In the genomic region with DNA sequence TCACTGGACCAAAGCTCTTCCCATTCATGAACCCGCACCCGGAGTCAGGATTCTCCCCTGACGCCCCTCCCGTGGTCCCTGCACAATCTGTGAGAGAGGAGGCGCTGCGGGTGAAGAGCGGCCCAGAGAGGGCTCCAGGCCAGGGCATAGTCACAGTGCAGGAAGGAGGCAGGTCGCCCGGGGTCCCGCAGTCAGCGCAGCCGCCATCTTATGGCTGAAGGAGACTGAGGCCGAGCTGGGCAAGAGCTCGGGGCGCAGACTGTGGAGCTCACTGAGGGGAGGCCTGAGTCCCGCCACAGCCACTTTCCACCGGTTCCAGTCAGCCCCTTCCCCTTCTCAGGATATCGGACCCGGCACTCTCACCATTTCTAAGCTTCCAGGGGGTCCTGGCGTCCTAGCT, we compare ENCODE assay signal across 21 cellular contexts. TPM values are rescaled to one million over a fixed set of nuclear protein-coding genes. Genes with fewer than 3 reads are reported as not detected.
DNase-seq lines count a peak whose midpoint lies in the region; ATAC-seq, FAIRE-seq and TF ChIP-seq lines count a peak whose summit lies in the region.
"Had no signal": no experiment of that assay in that cellular context is flagged by ENCODE, and none has a peak within 500 bp of the region (broad histone marks: within the 10 kb centered on the region; RNA-seq: fewer than 3 reads in every experiment).

No MANE protein-coding gene starts in this region.

- FAIRE-seq in RCC 7860 (lab: Jason Lieb, UNC) = no peak
- FAIRE-seq: bronchial epithelial cell had no signal

- peaks cover 4% of the 10 kb centered on the region for H3K36me3 ChIP-seq in NT2/D1 (ENCODE audit: insufficient read depth, insufficient read length, low read length)
- H3K36me3 ChIP-seq in heart left ventricle = no peaks in the 10 kb centered on the region
- no peaks in the 10 kb centered on the region for H3K36me3 ChIP-seq in thoracic aorta

- no peaks in the 10 kb centered on the region for H3K4me1 ChIP-seq in NT2/D1 (ENCODE audit: insufficient read depth, insufficient read length)
- no peaks in the 10 kb centered on the region for H3K4me1 ChIP-seq in heart left ventricle
- no peaks in the 10 kb centered on the region for H3K4me1 ChIP-seq in thoracic aorta (ENCODE audit: control insufficient read depth in 1 of 2, low read depth in 2 of 2)

- ATAC-seq in heart left ventricle (peak in 3 of 4 donors; percentile 46 to 68 (median 51)), omental fat pad (ENCODE audit: low FRiP score) (peak; percentile 37), thoracic aorta (ENCODE audit: insufficient number of reproducible peaks, low FRiP score, low read depth) (no peak), GM18873 (IDR thresholded peaks at IDR 0.05; ENCODE audit: low FRiP score, unreplicated experiment) (no peak), GM18502 (IDR thresholded peaks at IDR 0.05; ENCODE audit: poor library complexity, unreplicated experiment) (no peak)
- ATAC-seq: CD8-positive, alpha-beta T cell had no signal

- no peak for TF ChIP-seq CTCF in heart left ventricle (IDR thresholded peaks at IDR 0.05)
- no peak for TF ChIP-seq CTCF in omental fat pad (IDR thresholded peaks at IDR 0.05)
- TF ChIP-seq CTCF in thoracic aorta (IDR thresholded peaks at IDR 0.05) = no peak

- peak overlapping the region in 2 of 12 donors; percentile 7 to 34 for H3K27ac ChIP-seq in heart left ventricle
- H3K27ac ChIP-seq in thoracic aorta = peak overlapping the region in 1 of 2 donors; percentile 26

- DNase-seq in NT2/D1 (ENCODE audit: low read depth, low spot score) = no peak
- peak in 1 of 5 donors; percentile 35 for DNase-seq in heart left ventricle
- no peak for DNase-seq in omental fat pad (ENCODE audit: low spot score)
- no peak for DNase-seq in thoracic aorta (ENCODE audit: low spot score)
- DNase-seq in RCC 7860 (ENCODE audit: low spot score) = no peak
- DNase-seq in COR-L47 (lab: John Stamatoyannopoulos, UW) = no peak
- DNase-seq: CD8-positive, alpha-beta T cell; effector CD4-positive, alpha-beta T cell; islet precursor cell; NCI-H1092 treated with DMSO at 0.1 percent for 48 hours; NCI-H2081 treated with DMSO at 0.1 percent for 48 hours; NCI-H524; SIG-M5; stimulated activated CD4-positive, alpha-beta T cell treated with anti-CD3 and anti-CD28 coated beads, Interleukin-4, amount 100 ng/mL, for 1 hour had no signal

- intact Hi-C loops in heart left ventricle (cut with DNase I) = no loop called here

- H3K9ac ChIP-seq in NT2/D1 (ENCODE audit: insufficient read length, low read depth) = peak overlapping the region; percentile 58

- H3K9me3 ChIP-seq in NT2/D1 (ENCODE audit: insufficient read depth, low read length) (no peaks in the 10 kb centered on the region), heart left ventricle (peaks cover 0 to 4% (median 0%) of the 10 kb centered on the region in 12 donors), thoracic aorta (no peaks in the 10 kb centered on the region)

- TF ChIP-seq POLR2A in heart left ventricle (IDR thresholded peaks at IDR 0.05) = no peak

- peak overlapping the region; percentile 60 for H3K4me3 ChIP-seq in NT2/D1 (ENCODE audit: insufficient read length, low read depth)
- peak overlapping the region; percentile 5 to 68 (median 58) for H3K4me3 ChIP-seq in heart left ventricle
- H3K4me3 ChIP-seq in thoracic aorta = peak overlapping the region; percentile 66

- no peaks in the 10 kb centered on the region for H3K27me3 ChIP-seq in NT2/D1 (ENCODE audit: insufficient read depth, insufficient read length)
- H3K27me3 ChIP-seq in heart left ventricle = no peaks in the 10 kb centered on the region
- no peaks in the 10 kb centered on the region for H3K27me3 ChIP-seq in thoracic aorta (replicated peaks; ENCODE audit: insufficient read depth)

- WGBS in heart left ventricle, 4 donors = 3 to 10% (median 5%) methylated on average over 18 to 20 of the region's 20 CpGs

RNA-seq across cellular contexts. Expression of a gene that starts 0.3 kb away (rescaled TPM):
- total RNA-seq in heart left ventricle = under 1 TPM; 0.06 to 0.20 (median 0.10) TPM
- polyA plus RNA-seq in heart left ventricle = under 1 TPM; 0.04 to 0.07 TPM
- total RNA-seq in omental fat pad = under 1 TPM in 2 of 4 donors, not detected in 2; 0.09 to 0.47 TPM
- under 1 TPM in 1 of 2 donors, not detected in 1; 0.41 TPM for total RNA-seq in thoracic aorta
- total RNA-seq: activated CD8-positive, alpha-beta memory T cell treated with anti-CD3 and anti-CD28 coated beads for 36 hours; activated T-helper 1 cell treated with anti-CD3 and anti-CD28 coated beads, Interleukin-12 subunit alpha, Interleukin-12 subunit beta, Interleukin-2, Interleukin-4 antibody, amounts not matched to agents 30 ng/mL and 10 ng/mL and 1 ng/mL, durations not matched to agents 14 hours and 24 hours and 36 hours; bronchial epithelial cell; CD8-positive, alpha-beta T cell had no signal
- polyA plus RNA-seq: fibroblast of lung had no signal

RNA-seq across cellular contexts. Expression of a gene that starts 48.4 kb away (rescaled TPM):
- total RNA-seq in heart left ventricle (not detected), omental fat pad (not detected), thoracic aorta (not detected)
- polyA plus RNA-seq in heart left ventricle = not detected
- total RNA-seq: activated CD8-positive, alpha-beta memory T cell treated with anti-CD3 and anti-CD28 coated beads for 36 hours; activated T-helper 1 cell treated with anti-CD3 and anti-CD28 coated beads, Interleukin-12 subunit alpha, Interleukin-12 subunit beta, Interleukin-2, Interleukin-4 antibody, amounts not matched to agents 30 ng/mL and 10 ng/mL and 1 ng/mL, durations not matched to agents 14 hours and 24 hours and 36 hours; bronchial epithelial cell; CD8-positive, alpha-beta T cell; fibroblast of lung; mesenteric fat pad had no signal
- polyA plus RNA-seq: fibroblast of lung had no signal

Comparison
In these comparisons a context has a peak if more than half of its experiments do, and no peak if none do; other contexts are left out.
1. ATAC-seq: peak in heart left ventricle (3 of 4) and omental fat pad (single experiment); none in thoracic aorta (single experiment), GM18873 (single experiment) and GM18502 (single experiment).
2. Peak in every context shown above with its lines, with median percentiles within 50 percentile points of each other: H3K4me3 ChIP-seq.